In genomic region chr6:160393966-160394653, GRCh38 we compare ENCODE assay signal across 16 cellular contexts. TPM values are rescaled to one million over a fixed set of nuclear protein-coding genes. Genes with fewer than 3 reads are reported as not detected.
DNase-seq lines count a peak whose midpoint lies in the region; TF ChIP-seq lines count a peak whose summit lies in the region.
"Had no signal": no experiment of that assay in that cellular context is flagged by ENCODE, and none has a peak within 500 bp of the region (broad histone marks: within the 10 kb centered on the region; RNA-seq: fewer than 3 reads in every experiment).

No MANE protein-coding gene starts in this region.

- H3K27me3 ChIP-seq in esophagus squamous epithelium (no peaks in the 10 kb centered on the region), mesendoderm (ENCODE audit: insufficient read depth, low read length, poor library complexity) (no peaks in the 10 kb centered on the region), uterus (no peaks in the 10 kb centered on the region)

- H2BK5ac ChIP-seq in mesendoderm (ENCODE audit: low read length): no peak overlapping the region

- H3K4me3 ChIP-seq in esophagus squamous epithelium (no peak overlapping the region), mesendoderm (ENCODE audit: low read length) (no peak overlapping the region), uterus (no peak overlapping the region)
- H3K4me3 ChIP-seq: SJCRH30 had no signal

- TF ChIP-seq POLR2A in esophagus squamous epithelium (IDR thresholded peaks at IDR 0.05) (no peak), uterus (IDR thresholded peaks at IDR 0.05) (no peak)

- H3K27ac ChIP-seq in esophagus squamous epithelium (peak overlapping the region; percentile 31 to 75 (median 56)), mesendoderm (ENCODE audit: low read depth, low read length) (no peak overlapping the region), uterus (peak overlapping the region; percentile 47 to 60)
- H3K27ac ChIP-seq: SJCRH30 had no signal

- no peak overlapping the region for H4K5ac ChIP-seq in mesendoderm (ENCODE audit: low read length)

- H3K36me3 ChIP-seq in esophagus squamous epithelium (no peaks in the 10 kb centered on the region), mesendoderm (ENCODE audit: control insufficient read depth, insufficient read depth, low read length) (no peaks in the 10 kb centered on the region), uterus (no peaks in the 10 kb centered on the region)
- H3K36me3 ChIP-seq: SJCRH30 had no signal

- peak overlapping the region; percentile 77 for H3K4ac ChIP-seq in mesendoderm (ENCODE audit: low read depth, low read length)

- DNase-seq in DMS53 (lab: John Stamatoyannopoulos, UW) (peak; percentile 11), DMS53 treated with DMSO at 0.1 percent for 48 hours (lab: John Stamatoyannopoulos, UW; ENCODE audit: unreplicated experiment) (no peak), esophagus squamous epithelium (lab: John Stamatoyannopoulos, UW) (no peak), mesendoderm (peak; percentile 91), uterus (peak in 1 of 2 donors; percentile 37), NCI-H524 treated with DMSO at 0.1 percent for 48 hours (lab: John Stamatoyannopoulos, UW) (no peak), immature natural killer cell (no peak), inferior parietal cortex (ENCODE audit: extremely low spot score) (no peak)
- DNase-seq: 8988T; activated T-cell treated with anti-CD3 and anti-CD28 coated beads, Interleukin-2, amount 50 U/mL, for 4 hours; CD4-positive, CD25-positive, alpha-beta regulatory T cell; cerebellar nuclear complex; NCI-H1417 treated with DMSO at 0.1 percent for 48 hours; SJCRH30; T-helper 9 cell had no signal

- TF ChIP-seq CTCF in esophagus squamous epithelium (IDR thresholded peaks at IDR 0.05) (no peak), uterus (IDR thresholded peaks at IDR 0.05) (no peak)

- H3K18ac ChIP-seq in mesendoderm (ENCODE audit: low read length): peak overlapping the region; percentile 29

- H3K27me3 Mint-ChIP-seq in immature natural killer cell (ENCODE audit: low read depth in 3 of 3): peaks cover 2 to 4% (median 4%) of the 10 kb centered on the region in 3 donors

- peaks cover 0 to 1% (median 0%) of the 10 kb centered on the region in 6 donors for H3K9me3 Mint-ChIP-seq in immature natural killer cell

- 40 to 48% methylated on average over 7 of the region's 7 CpGs for WGBS in esophagus squamous epithelium, 2 donors
- WGBS in mesendoderm (ENCODE audit: extremely low coverage, insufficient coverage, low lambda C conversion rate): no CpG with 5 or more reads among the region's 7 CpGs

- H2BK15ac ChIP-seq in mesendoderm (replicated peaks; ENCODE audit: low read depth): no peak overlapping the region

- H3K4me1 Mint-ChIP-seq in immature natural killer cell: peaks cover 10 to 11% of the 10 kb centered on the region in 2 donors

- H2BK120ac ChIP-seq in mesendoderm (ENCODE audit: low read depth, low read length): no peak overlapping the region

- no peaks in the 10 kb centered on the region for H3K79me1 ChIP-seq in mesendoderm (ENCODE audit: low read length)

- H4K8ac ChIP-seq in mesendoderm (ENCODE audit: low read depth, low read length): no peak overlapping the region

- no peaks in the 10 kb centered on the region for H3K9me3 ChIP-seq in esophagus squamous epithelium
- H3K9me3 ChIP-seq in uterus: no peaks in the 10 kb centered on the region

- H3K4me2 ChIP-seq in mesendoderm (ENCODE audit: low read length): no peak overlapping the region

- no peak overlapping the region for H3K4me3 Mint-ChIP-seq in immature natural killer cell
- H3K4me3 Mint-ChIP-seq: activated T-cell treated with anti-CD3 and anti-CD28 coated beads, Interleukin-2, amount 50 U/mL, for 4 hours; CD4-positive, CD25-positive, alpha-beta regulatory T cell had no signal

- no peak overlapping the region for H2AK5ac ChIP-seq in mesendoderm (ENCODE audit: low read length)

- peak overlapping the region; percentile 77 for H3K56ac ChIP-seq in mesendoderm (ENCODE audit: low read length)

- H3K27ac Mint-ChIP-seq in immature natural killer cell: no peak overlapping the region
- H3K27ac Mint-ChIP-seq: CD4-positive, CD25-positive, alpha-beta regulatory T cell had no signal

- no peak overlapping the region for H3K23ac ChIP-seq in mesendoderm (ENCODE audit: low read length)

- H3K9ac ChIP-seq in mesendoderm (ENCODE audit: low read length): no peak overlapping the region

- H3K79me2 ChIP-seq in mesendoderm (ENCODE audit: control insufficient read depth, insufficient read depth, low read length): no peaks in the 10 kb centered on the region

- peaks cover 0 to 3% (median 0%) of the 10 kb centered on the region in 3 donors for H3K36me3 Mint-ChIP-seq in immature natural killer cell
- H3K36me3 Mint-ChIP-seq: CD4-positive, CD25-positive, alpha-beta regulatory T cell had no signal

- intact Hi-C loops in esophagus squamous epithelium (cut with DNase I) (no loop called here), uterus (cut with DNase I; ENCODE audit: low total_unique reads) (no loop called here)

- peaks cover 21 to 67% (median 24%) of the 10 kb centered on the region in 3 donors for H3K4me1 ChIP-seq in esophagus squamous epithelium
- peaks cover 4% of the 10 kb centered on the region for H3K4me1 ChIP-seq in mesendoderm (ENCODE audit: control insufficient read depth, low read depth, low read length)
- peaks cover 7% of the 10 kb centered on the region in 2 donors for H3K4me1 ChIP-seq in uterus
- H3K4me1 ChIP-seq: SJCRH30 had no signal

RNA-seq across cellular contexts. Expression of gene SLC22A3, which starts 45.9 kb away (rescaled TPM):
- total RNA-seq in esophagus squamous epithelium (10 to 100 TPM in 3 of 4 donors, 1 to 10 TPM in 1; 5.5 to 14.2 (median 12.0) TPM), uterus (10 to 100 TPM; 16.1 to 39.2 (median 28.1) TPM)
- 7.1 TPM for polyA plus RNA-seq in mesendoderm (2013, experiment 1 of 2)
- 7.9 TPM for polyA plus RNA-seq in mesendoderm (2013, experiment 2 of 2)
- polyA plus RNA-seq in immature natural killer cell: under 1 TPM in 1 of 3 donors, not detected in 2; 0.11 TPM
- total RNA-seq: lung microvascular endothelial cell, SJCRH30 had no signal

Comparison
In these comparisons a context has a peak if more than half of its experiments do, and no peak if none do; other contexts are left out.
1. DNase-seq: peak in DMS53 (single experiment) and mesendoderm (single experiment); none in DMS53 treated with DMSO at 0.1 percent for 48 hours (single experiment), esophagus squamous epithelium (single experiment), NCI-H524 treated with DMSO at 0.1 percent for 48 hours (single experiment), immature natural killer cell (0 of 3) and inferior parietal cortex (single experiment).